Comparison of ENCODE assay signal across 2 cellular contexts in genomic region chr12:53868516-53868986, GRCh38.
TF ChIP-seq lines count a peak whose summit lies in the region.

No MANE protein-coding gene starts in this region.

TF ChIP-seq in A549, 52 proteins besides CTCF, POLR2A, EP300 and RAD21 (continued from another document):
- TF ChIP-seq ELK1 (IDR thresholded peaks at IDR 0.05; ENCODE audit: low read depth, low read length) (no peak), MAX (IDR thresholded peaks at IDR 0.05) (peak; percentile 40; the same call in 1 of the 2 replicates), E2F6 (IDR thresholded peaks at IDR 0.05; ENCODE audit: borderline replicate concordance, low read depth) (no peak), MAFK (IDR thresholded peaks at IDR 0.05; ENCODE audit: partially characterized antibody) (peak; percentile 99), POLR2AphosphoS2 (conservative IDR thresholded peaks at IDR 0.05; ENCODE audit: low read length) (no peak), ZSCAN20 (CRISPR knock-in tag; IDR thresholded peaks at IDR 0.05) (0 out of 2 replicates have a peak, but pooled peaks have one; percentile 18)

TF ChIP-seq in K562, 482 proteins besides CTCF, POLR2A, EP300 and RAD21 (continued from another document):
- TF ChIP-seq PHF21A (IDR thresholded peaks at IDR 0.05; ENCODE audit: borderline replicate concordance, low read depth): no peak
- TF ChIP-seq MAFK (IDR thresholded peaks at IDR 0.05; ENCODE audit: low read length): peak; percentile 49; the same call in 1 of the 2 replicates
- peak; percentile 60 for TF ChIP-seq MAFF (IDR thresholded peaks at IDR 0.05; ENCODE audit: low read length)
- TF ChIP-seq NCOA1 (IDR thresholded peaks at IDR 0.05; ENCODE audit: low read depth): no peak
- TF ChIP-seq NR2C2 (CRISPR knock-in tag; IDR thresholded peaks at IDR 0.05): no peak
- no peak for TF ChIP-seq NR2C2 (tag; IDR thresholded peaks at IDR 0.05)
- no peak for TF ChIP-seq NFATC3 (IDR thresholded peaks at IDR 0.05)
- TF ChIP-seq MBD1 (CRISPR knock-in tag; IDR thresholded peaks at IDR 0.05): no peak
- no peak for TF ChIP-seq ZNF174 (CRISPR knock-in tag; IDR thresholded peaks at IDR 0.05)
- TF ChIP-seq ZBTB11 (CRISPR knock-in tag; IDR thresholded peaks at IDR 0.05): no peak
- TF ChIP-seq ZNF76 (CRISPR knock-in tag; IDR thresholded peaks at IDR 0.05; ENCODE audit: borderline replicate concordance): no peak
- no peak for TF ChIP-seq ZNF561 (CRISPR knock-in tag; conservative IDR thresholded peaks at IDR 0.05)
